12 cellular contexts compared by ENCODE assay signal in genomic region chr6:138560130-138560850, GRCh38.
A peak's percentile ranks its signal among the peaks of the same experiment; 100 is the strongest.
DNase-seq lines count a peak whose midpoint lies in the region; ATAC-seq and TF ChIP-seq lines count a peak whose summit lies in the region.
"Had no signal": no experiment of that assay in that cellular context is flagged by ENCODE, and none has a peak within 500 bp of the region (broad histone marks: within the 10 kb centered on the region; RNA-seq: fewer than 3 reads in every experiment).

No MANE protein-coding gene starts in this region.

- H3K27ac ChIP-seq in transverse colon, result peak overlapping the region; percentile 72 to 80 (median 76)

- ATAC-seq in WTC11 (no peak; the same call in 1 of the 2 replicates), HG03432 (IDR thresholded peaks at IDR 0.05; ENCODE audit: unreplicated experiment) (no peak)
- ATAC-seq: right cardiac atrium had no signal

- no peaks in the 10 kb centered on the region for H3K36me3 ChIP-seq in transverse colon

- H3K4me3 ChIP-seq in transverse colon, result peak overlapping the region in 1 of 4 donors; percentile 11

- intact Hi-C loops in transverse colon (cut with DNase I; ENCODE audit: low total_unique reads), result no loop called here

- POLR2A ChIA-PET in WTC11 (lab: Charles Lee), result no interaction called here

- TF ChIP-seq POLR2A in transverse colon (IDR thresholded peaks at IDR 0.05), result peak; percentile 29

- H3K4me1 ChIP-seq in transverse colon, result peaks cover 0 to 24% (median 10%) of the 10 kb centered on the region in 4 donors

- H3K4me3 Mint-ChIP-seq in WTC11 (no peak overlapping the region), mesothelial cell of epicardium (no peak overlapping the region)
- H3K4me3 Mint-ChIP-seq: activated B cell treated with CpG ODN at 0.5 μM for 24 hours; activated CD4-positive, alpha-beta memory T cell treated with anti-CD3 and anti-CD28 coated beads, Interleukin-2, amount 10 ng/mL, durations not matched to agents 7 days and 5 days had no signal

- H3K27ac Mint-ChIP-seq in WTC11 (peak overlapping the region; percentile 64), mesothelial cell of epicardium (peak overlapping the region; percentile 85)
- H3K27ac Mint-ChIP-seq: activated B cell treated with CpG ODN at 0.5 μM for 24 hours; activated CD4-positive, alpha-beta memory T cell treated with anti-CD3 and anti-CD28 coated beads, Interleukin-2, amount 10 ng/mL, durations not matched to agents 7 days and 5 days had no signal

- WGBS in transverse colon (ENCODE audit: low coverage in 1 of 2), 2 donors, result 46% methylated on average over 6 to 10 of the region's 10 CpGs

- CTCF ChIA-PET in WTC11 (lab: Charles Lee), result no interaction called here

- no peaks in the 10 kb centered on the region for H3K9me3 ChIP-seq in transverse colon

- H3K9me3 Mint-ChIP-seq in WTC11 (no peaks in the 10 kb centered on the region), mesothelial cell of epicardium (no peaks in the 10 kb centered on the region)
- H3K9me3 Mint-ChIP-seq: activated B cell treated with CpG ODN at 0.5 μM for 24 hours; activated CD4-positive, alpha-beta memory T cell treated with anti-CD3 and anti-CD28 coated beads, Interleukin-2, amount 10 ng/mL, durations not matched to agents 7 days and 5 days had no signal

- peaks cover 50% of the 10 kb centered on the region for H3K4me1 Mint-ChIP-seq in WTC11
- H3K4me1 Mint-ChIP-seq in mesothelial cell of epicardium, result peaks cover 23% of the 10 kb centered on the region
- H3K4me1 Mint-ChIP-seq: activated CD4-positive, alpha-beta memory T cell treated with anti-CD3 and anti-CD28 coated beads, Interleukin-2, amount 10 ng/mL, durations not matched to agents 7 days and 5 days had no signal

- in situ Hi-C loops in transverse colon (cut with MboI; ENCODE audit: low pct_ligation_motif_present in 1 of 4, low pct_unique_long_range_greater_than_20kb in 1 of 4, low sequenced_read_pairs in 3 of 4), result no loop called here

- DNase-seq in WTC11 (ENCODE audit: low spot score), result no peak
- DNase-seq in iPS-NIHi11 (ENCODE audit: low spot score), result peak; percentile 26
- no peak for DNase-seq in mesothelial cell of epicardium (ENCODE audit: low spot score in 2 of 2, unreplicated experiment in 2 of 2)
- DNase-seq in transverse colon, result peak; percentile 40
- no peak for DNase-seq in midbrain (lab: John Stamatoyannopoulos, UW)
- DNase-seq in stimulated activated CD4-positive, alpha-beta T cell treated with anti-CD3 and anti-CD28 coated beads, Interleukin-4, amount 100 ng/mL, for 1 hour, result no peak
- DNase-seq: activated B cell treated with CpG ODN at 0.5 μM for 24 hours; activated CD4-positive, alpha-beta memory T cell treated with anti-CD3 and anti-CD28 coated beads, Interleukin-2, amount 10 ng/mL, durations not matched to agents 7 days and 5 days; activated effector memory CD4-positive, alpha-beta T cell treated with anti-CD3 and anti-CD28 coated beads, Interleukin-2, amount 50 U/mL, for 16 hours; NCI-H748 treated with DMSO at 0.1 percent for 48 hours; right cardiac atrium had no signal

- no peak for TF ChIP-seq CTCF in WTC11 (IDR thresholded peaks at IDR 0.05)
- no peak for TF ChIP-seq CTCF in mesothelial cell of epicardium (IDR thresholded peaks at IDR 0.05; ENCODE audit: unreplicated experiment)
- no peak for TF ChIP-seq CTCF in transverse colon (IDR thresholded peaks at IDR 0.05)

- peak; percentile 2 for TF ChIP-seq EP300 in transverse colon (IDR thresholded peaks at IDR 0.05; ENCODE audit: low read depth)

- H3K27me3 ChIP-seq in transverse colon, result no peaks in the 10 kb centered on the region

- H3K27me3 Mint-ChIP-seq in WTC11 (ENCODE audit: low read depth) (no peaks in the 10 kb centered on the region), mesothelial cell of epicardium (ENCODE audit: low read depth) (no peaks in the 10 kb centered on the region)

- H3K36me3 Mint-ChIP-seq in WTC11 (no peaks in the 10 kb centered on the region), mesothelial cell of epicardium (peaks cover 21% of the 10 kb centered on the region)

TF ChIP-seq in WTC11, 78 proteins besides CTCF, POLR2A, EP300 and RAD21 (continues in another document):
- no peak for TF ChIP-seq ZSCAN18 (CRISPR knock-in tag; IDR thresholded peaks at IDR 0.05)
- TF ChIP-seq NFATC4 (CRISPR knock-in tag; IDR thresholded peaks at IDR 0.05), result no peak
- TF ChIP-seq ZNF532 (CRISPR knock-in tag; IDR thresholded peaks at IDR 0.05; ENCODE audit: borderline replicate concordance), result no peak
- no peak for TF ChIP-seq TEAD1 (CRISPR knock-in tag; IDR thresholded peaks at IDR 0.05)
- TF ChIP-seq ZNF232 (CRISPR knock-in tag; IDR thresholded peaks at IDR 0.05), result no peak
- no peak for TF ChIP-seq ZNF512 (CRISPR knock-in tag; IDR thresholded peaks at IDR 0.05; ENCODE audit: borderline replicate concordance)
- no peak for TF ChIP-seq ERG (CRISPR knock-in tag; IDR thresholded peaks at IDR 0.05)
- TF ChIP-seq E2F1 (CRISPR knock-in tag; IDR thresholded peaks at IDR 0.05), result no peak

Comparison
In these comparisons a context has a peak if more than half of its experiments do, and no peak if none do; other contexts are left out.
1. DNase-seq: peak in iPS-NIHi11 (single experiment) and transverse colon (single experiment); none in WTC11 (single experiment), mesothelial cell of epicardium (0 of 2), midbrain (single experiment) and stimulated activated CD4-positive, alpha-beta T cell treated with anti-CD3 and anti-CD28 coated beads, Interleukin-4, amount 100 ng/mL, for 1 hour (single experiment).